Comparison of ENCODE assay signal across 24 cellular contexts in the genomic region with DNA sequence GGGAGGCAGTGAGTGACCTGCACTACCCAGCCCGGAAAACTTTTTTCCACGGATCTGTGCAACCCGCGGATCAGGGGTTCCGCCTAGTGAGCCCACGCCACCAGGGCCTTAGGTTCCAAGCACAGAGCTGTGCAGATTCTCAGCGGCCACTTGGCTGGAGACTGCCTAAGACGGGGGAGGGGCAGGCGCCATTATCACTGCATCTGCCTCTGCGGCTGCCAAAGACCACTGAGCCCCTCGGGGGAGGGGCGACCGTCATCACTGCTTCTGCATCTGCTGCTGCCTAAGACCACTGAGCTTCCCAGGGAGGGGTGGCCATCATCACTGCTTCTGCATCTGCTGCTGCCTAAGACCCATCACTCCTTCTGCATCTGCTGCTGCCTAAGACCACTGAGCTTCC.
DNase-seq lines count a peak whose midpoint lies in the region; ATAC-seq, FAIRE-seq and TF ChIP-seq lines count a peak whose summit lies in the region.
"Had no signal": no experiment of that assay in that cellular context is flagged by ENCODE, and none has a peak within 500 bp of the region (broad histone marks: within the 10 kb centered on the region; RNA-seq: fewer than 3 reads in every experiment).

No MANE protein-coding gene starts in this region.

- H3K9me3 ChIP-seq in BE2C (no peaks in the 10 kb centered on the region), iPS-15b (ENCODE audit: control insufficient read depth, insufficient read depth, low read length) (no peaks in the 10 kb centered on the region), neural progenitor cell (ENCODE audit: low read depth) (no peaks in the 10 kb centered on the region)

- no peak overlapping the region for H3K4me2 ChIP-seq in neural progenitor cell
- H3K4me2 ChIP-seq: BLaER1, PC-9 had no signal

- H3K4me1 ChIP-seq in BE2C = no peaks in the 10 kb centered on the region
- H3K4me1 ChIP-seq in iPS-15b (ENCODE audit: control insufficient read depth, insufficient read depth, low read length) = peaks cover 8% of the 10 kb centered on the region
- H3K4me1 ChIP-seq in neural progenitor cell = peaks cover 13% of the 10 kb centered on the region
- H3K4me1 ChIP-seq: SJCRH30 had no signal

- no peaks in the 10 kb centered on the region for H3F3A ChIP-seq in neural progenitor cell (ENCODE audit: low read depth)

- H3K4me1 Mint-ChIP-seq in neural progenitor cell = peaks cover 12% of the 10 kb centered on the region
- H3K4me1 Mint-ChIP-seq: CD4-positive, CD25-positive, alpha-beta regulatory T cell had no signal

- no peak for FAIRE-seq in GM12891 (lab: Jason Lieb, UNC)
- FAIRE-seq: D721Med, G401.6 had no signal

- no peak overlapping the region for H2AFZ ChIP-seq in neural progenitor cell (replicated peaks)
- H2AFZ ChIP-seq: PC-9 had no signal

- H3K27me3 Mint-ChIP-seq in neural progenitor cell (ENCODE audit: insufficient read depth, low read depth) = no peaks in the 10 kb centered on the region
- H3K27me3 Mint-ChIP-seq: CD4-positive, CD25-positive, alpha-beta regulatory T cell had no signal

- H3K4me3 Mint-ChIP-seq in neural progenitor cell = no peak overlapping the region
- H3K4me3 Mint-ChIP-seq: CD4-positive, CD25-positive, alpha-beta regulatory T cell had no signal

- peak overlapping the region; percentile 36 for H3K4me3 ChIP-seq in BE2C (ENCODE audit: low read depth, low read length)
- peak overlapping the region; percentile 8 for H3K4me3 ChIP-seq in iPS-15b (ENCODE audit: low read depth, low read length)
- no peak overlapping the region for H3K4me3 ChIP-seq in neural progenitor cell
- H3K4me3 ChIP-seq: BLaER1, PC-9, SJCRH30 had no signal

- no peak for TF ChIP-seq POLR2A in GM12891 (IDR thresholded peaks at IDR 0.05; ENCODE audit: low read depth, low read length)

- no peaks in the 10 kb centered on the region for H3K36me3 Mint-ChIP-seq in neural progenitor cell
- H3K36me3 Mint-ChIP-seq: CD4-positive, CD25-positive, alpha-beta regulatory T cell had no signal

- no peak overlapping the region for H3K9ac ChIP-seq in iPS-15b (ENCODE audit: low read depth, low read length)
- no peak overlapping the region for H3K9ac ChIP-seq in neural progenitor cell
- H3K9ac ChIP-seq: BLaER1 had no signal

- H3K36me3 ChIP-seq in BE2C (no peaks in the 10 kb centered on the region), iPS-15b (ENCODE audit: control insufficient read depth, insufficient read depth, low read length) (no peaks in the 10 kb centered on the region), neural progenitor cell (no peaks in the 10 kb centered on the region)
- H3K36me3 ChIP-seq: BLaER1, SJCRH30 had no signal

- no peak overlapping the region for H3K27ac ChIP-seq in neural progenitor cell
- H3K27ac ChIP-seq: BLaER1, PC-9, SJCRH30 had no signal

- H3K27ac Mint-ChIP-seq in neural progenitor cell = no peak overlapping the region
- H3K27ac Mint-ChIP-seq: CD4-positive, CD25-positive, alpha-beta regulatory T cell had no signal

- H4K20me1 ChIP-seq in neural progenitor cell (ENCODE audit: low read depth) = no peaks in the 10 kb centered on the region
- H4K20me1 ChIP-seq: BLaER1 had no signal

- no peaks in the 10 kb centered on the region for H3K79me2 ChIP-seq in neural progenitor cell (ENCODE audit: low read depth)

- peaks cover 24% of the 10 kb centered on the region for H3K9me3 Mint-ChIP-seq in neural progenitor cell

- DNase-seq in BE2C (peak; percentile 31), SK-N-DZ (ENCODE audit: low spot score) (peak; percentile 5), neural progenitor cell (ENCODE audit: low spot score) (peak; percentile 8), amniotic stem cell (lab: John Stamatoyannopoulos, UW) (no peak), GM12891 (ENCODE audit: insufficient read length, low spot score) (no peak)
- DNase-seq: CD4-positive, CD25-positive, alpha-beta regulatory T cell; DMS53; H7; KBM-7; NCI-H1105 treated with DMSO at 0.1 percent for 48 hours; NCI-H146; NCI-H1930; NCI-H2107; NCI-H446; NCI-H524 treated with DMSO at 0.1 percent for 48 hours; NCI-H774; PC-9; SJCRH30 had no signal

- TF ChIP-seq CTCF in BE2C (IDR thresholded peaks at IDR 0.05; ENCODE audit: low read depth, low read length) (no peak), neural progenitor cell (IDR thresholded peaks at IDR 0.05) (no peak)

- ATAC-seq in GM19023 (IDR thresholded peaks at IDR 0.05; ENCODE audit: unreplicated experiment) = no peak
- ATAC-seq: Right ventricle myocardium inferior had no signal

- H3K27me3 ChIP-seq in BE2C (no peaks in the 10 kb centered on the region), iPS-15b (ENCODE audit: control insufficient read depth, insufficient read depth, low read length) (no peaks in the 10 kb centered on the region), neural progenitor cell (no peaks in the 10 kb centered on the region)
- H3K27me3 ChIP-seq: BLaER1, SJCRH30 had no signal

TF ChIP-seq in GM12891, 5 proteins besides CTCF, POLR2A, EP300 and RAD21:
- no peak for TF ChIP-seq POLR2AphosphoS5 (IDR thresholded peaks at IDR 0.05; ENCODE audit: low read depth, low read length)
- TF ChIP-seq TAF1 (IDR thresholded peaks at IDR 0.05; ENCODE audit: low read depth, low read length) = no peak
- TF ChIP-seq POU2F2 (IDR thresholded peaks at IDR 0.05; ENCODE audit: low read depth, low read length) = no peak
- no peak for TF ChIP-seq SPI1 (IDR thresholded peaks at IDR 0.05; ENCODE audit: low read depth, low read length)
- TF ChIP-seq PAX5 (IDR thresholded peaks at IDR 0.05; ENCODE audit: insufficient read depth, low read length, severe bottlenecking) = no peak

Comparison
In these comparisons a context has a peak if more than half of its experiments do, and no peak if none do; other contexts are left out.
1. DNase-seq: peak in BE2C (single experiment), SK-N-DZ (single experiment) and neural progenitor cell (single experiment); none in amniotic stem cell (single experiment) and GM12891 (single experiment).